8 cellular contexts compared by ENCODE assay signal in the genomic region with DNA sequence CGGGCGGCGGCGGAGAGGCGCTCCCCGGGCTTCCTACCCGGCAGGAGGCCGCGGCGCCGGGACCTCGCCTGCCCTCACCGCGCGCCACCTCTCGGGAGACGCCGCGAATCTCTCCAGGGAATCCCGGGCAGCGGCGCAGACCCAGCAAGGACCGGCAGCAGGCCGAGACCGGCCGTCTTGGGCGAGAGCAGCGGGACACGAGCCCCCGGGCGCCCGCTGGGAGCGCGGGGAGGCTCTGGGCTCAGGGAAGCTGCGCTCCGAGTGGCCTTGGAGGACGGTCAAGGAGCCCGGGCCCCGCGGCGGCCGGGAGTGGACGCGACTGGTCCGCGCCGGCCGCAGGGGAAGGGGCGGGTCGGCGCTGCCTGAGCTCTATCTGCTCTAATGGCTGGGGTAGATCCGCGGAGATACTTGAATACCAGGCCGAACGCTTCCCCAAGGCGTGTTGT. TPM values are rescaled to one million over a fixed set of nuclear protein-coding genes. Genes with fewer than 3 reads are reported as not detected.
DNase-seq lines count a peak whose midpoint lies in the region; TF ChIP-seq lines count a peak whose summit lies in the region.

No MANE protein-coding gene starts in this region.

- H3K27ac ChIP-seq in HUES48 (ENCODE audit: low read depth, low read length) (no peak overlapping the region), colonic mucosa (peak overlapping the region; percentile 88)

- intact Hi-C loops in colonic mucosa (cut with DNase I), result loop anchor here (5.0 kb wide), 2 partner anchors 87 to 122 kb away; no protein-coding TSS in a partner anchor

- H3K4me3 ChIP-seq in HUES48 (ENCODE audit: low read depth, low read length) (peak overlapping the region; percentile 59), colonic mucosa (peak overlapping the region; percentile 46), mononuclear cell (ENCODE audit: low read length) (peak overlapping the region; percentile 19)

- H3K27me3 ChIP-seq in HUES48 (ENCODE audit: control insufficient read depth, insufficient read depth, low read length), result peaks cover 99% of the 10 kb centered on the region
- H3K27me3 ChIP-seq in colonic mucosa, result peaks cover 5% of the 10 kb centered on the region
- H3K27me3 ChIP-seq in mononuclear cell (ENCODE audit: insufficient read depth, low read length), result peaks cover 92% of the 10 kb centered on the region

- no peaks in the 10 kb centered on the region for H3K4me1 ChIP-seq in HUES48 (ENCODE audit: control insufficient read depth, insufficient read depth, low read length)
- H3K4me1 ChIP-seq in colonic mucosa, result no peaks in the 10 kb centered on the region
- peaks cover 19% of the 10 kb centered on the region for H3K4me1 ChIP-seq in mononuclear cell (ENCODE audit: insufficient read depth, low read length)

- H3K36me3 ChIP-seq in HUES48 (ENCODE audit: control insufficient read depth, insufficient read depth, low read length), result no peaks in the 10 kb centered on the region
- no peaks in the 10 kb centered on the region for H3K36me3 ChIP-seq in colonic mucosa

- peak; percentile 42 for DNase-seq in stimulated activated CD4-positive, alpha-beta T cell treated with anti-CD3 and anti-CD28 coated beads, Interleukin-15, amount 100 ng/mL, for 24 hours
- no peak for DNase-seq in stimulated activated CD4-positive, alpha-beta T cell treated with anti-CD3 and anti-CD28 coated beads, Interleukin-12 subunit alpha, Interleukin-12 subunit beta, amount 100 ng/mL, for 4 hours
- DNase-seq in colonic mucosa (peak; percentile 63), NCI-H774 (lab: John Stamatoyannopoulos, UW) (no peak), globus pallidus (ENCODE audit: low spot score) (no peak), NCI-H2081 (lab: John Stamatoyannopoulos, UW) (no peak)

- H3K9ac ChIP-seq in HUES48 (ENCODE audit: low read depth, low read length) (no peak overlapping the region), colonic mucosa (ENCODE audit: low read depth in 2 of 2, low read length in 2 of 2) (peak overlapping the region; percentile 84)

- H3K9me3 ChIP-seq in HUES48 (ENCODE audit: control insufficient read depth, insufficient read depth, low read length) (no peaks in the 10 kb centered on the region), colonic mucosa (no peaks in the 10 kb centered on the region), mononuclear cell (ENCODE audit: low read depth, low read length) (no peaks in the 10 kb centered on the region)

- no peak for TF ChIP-seq CTCF in colonic mucosa (IDR thresholded peaks at IDR 0.05)

RNA-seq across cellular contexts. Expression of gene CDX2, which starts 14.7 kb away (rescaled TPM):
- 100 to 1,000 TPM; 271 to 391 TPM for total RNA-seq in colonic mucosa
- not detected for total RNA-seq in mononuclear cell

RNA-seq across cellular contexts. Expression of gene URAD, which starts 34.1 kb away (rescaled TPM):
- total RNA-seq in colonic mucosa (10 to 100 TPM; 26.9 to 40.7 TPM), mononuclear cell (not detected)

RNA-seq across cellular contexts. Expression of gene PDX1, which starts 34.6 kb away (rescaled TPM):
- total RNA-seq in colonic mucosa (under 1 TPM; 0.35 to 0.54 TPM), mononuclear cell (not detected)

Comparison
In these comparisons a context has a peak if more than half of its experiments do, and no peak if none do; other contexts are left out.
1. DNase-seq: peak in stimulated activated CD4-positive, alpha-beta T cell treated with anti-CD3 and anti-CD28 coated beads, Interleukin-15, amount 100 ng/mL, for 24 hours (single experiment) and colonic mucosa (single experiment); none in stimulated activated CD4-positive, alpha-beta T cell treated with anti-CD3 and anti-CD28 coated beads, Interleukin-12 subunit alpha, Interleukin-12 subunit beta, amount 100 ng/mL, for 4 hours (single experiment), NCI-H774 (single experiment), globus pallidus (single experiment) and NCI-H2081 (0 of 2).
2. RNA of gene CDX2, which starts 14.7 kb away (total RNA-seq): 271 to 391 TPM in colonic mucosa; not detected in mononuclear cell (single experiment); every median in the first group is over 100 times any median in the second.
3. RNA of gene URAD, which starts 34.1 kb away (total RNA-seq): 26.9 to 40.7 TPM in colonic mucosa; not detected in mononuclear cell (single experiment); every median in the first group is over 10 times any median in the second.
4. Peak in every context shown above with its lines, with median percentiles within 50 percentile points of each other: H3K4me3 ChIP-seq.